ENCODE assay signal across 12 cellular contexts in the genomic region with DNA sequence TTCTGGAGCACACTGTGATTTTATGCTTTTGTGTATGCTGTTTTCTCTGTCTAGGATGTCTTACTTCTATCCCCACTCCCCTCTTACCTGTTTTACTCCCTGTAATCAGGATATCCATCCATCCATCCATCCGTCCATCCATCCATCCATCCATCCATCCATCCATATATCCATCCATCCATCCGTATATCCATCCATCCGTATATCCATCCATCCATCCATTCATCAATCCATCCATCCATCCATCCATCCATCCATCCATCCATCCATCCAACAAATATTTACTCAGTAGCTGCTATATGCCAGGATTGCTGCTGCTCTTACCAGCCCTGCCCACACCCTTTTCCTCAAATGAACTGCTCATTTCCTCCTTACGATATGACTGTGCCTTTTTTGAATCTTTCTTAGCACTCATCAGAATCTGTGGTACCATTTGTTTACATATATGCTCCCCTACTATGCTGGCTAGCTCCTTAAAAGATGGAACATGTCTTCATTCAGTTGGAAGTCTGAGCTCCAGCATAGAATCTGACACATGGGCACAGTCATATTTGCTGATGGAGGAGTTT.
"Had no signal": no experiment of that assay in that cellular context is flagged by ENCODE, and none has a peak within 500 bp of the region (broad histone marks: within the 10 kb centered on the region; RNA-seq: fewer than 3 reads in every experiment).

No MANE protein-coding gene starts in this region.

- H3K27ac ChIP-seq: body of pancreas, esophagus squamous epithelium, hepatocyte had no signal

- DNase-seq: activated naive CD8-positive, alpha-beta T cell treated with anti-CD3 and anti-CD28 coated beads for 36 hours; amygdala; body of pancreas; caudate nucleus; esophagus squamous epithelium; islet precursor cell; right cardiac atrium had no signal

- H3K9me3 Mint-ChIP-seq: activated naive CD8-positive, alpha-beta T cell treated with anti-CD3 and anti-CD28 coated beads for 36 hours had no signal

- H3K4me1 Mint-ChIP-seq: activated naive CD8-positive, alpha-beta T cell treated with anti-CD3 and anti-CD28 coated beads for 36 hours had no signal

- H3K9me3 ChIP-seq: body of pancreas, esophagus squamous epithelium had no signal

- H3K4me3 Mint-ChIP-seq: activated naive CD8-positive, alpha-beta T cell treated with anti-CD3 and anti-CD28 coated beads for 36 hours; mesothelial cell of epicardium had no signal

- H3K27ac Mint-ChIP-seq: activated naive CD8-positive, alpha-beta T cell treated with anti-CD3 and anti-CD28 coated beads for 36 hours; mesothelial cell of epicardium; progenitor cell of endocrine pancreas had no signal

- H3K27me3 Mint-ChIP-seq: activated naive CD8-positive, alpha-beta T cell treated with anti-CD3 and anti-CD28 coated beads for 36 hours; progenitor cell of endocrine pancreas had no signal

- H3K27me3 ChIP-seq: body of pancreas, esophagus squamous epithelium, hepatocyte had no signal

- ATAC-seq: body of pancreas, right cardiac atrium had no signal

- H3K4me1 ChIP-seq: esophagus squamous epithelium had no signal

- H3K4me3 ChIP-seq: body of pancreas, esophagus squamous epithelium, hepatocyte, lung, smooth muscle cell had no signal
